13 cellular contexts compared by ENCODE assay signal in genomic region chr7:11548532-11548931, GRCh38.
"Had no signal": no experiment of that assay in that cellular context is flagged by ENCODE, and none has a peak within 500 bp of the region (broad histone marks: within the 10 kb centered on the region; RNA-seq: fewer than 3 reads in every experiment).

No MANE protein-coding gene starts in this region.

- DNase-seq: activated naive CD8-positive, alpha-beta T cell treated with anti-CD3 and anti-CD28 coated beads, Interleukin-2, amount 10 ng/mL, durations not matched to agents 7 days and 5 days; anterior cingulate cortex; naive B cell; stimulated activated CD4-positive, alpha-beta T cell treated with anti-CD3 and anti-CD28 coated beads, Interleukin-2, amount 100 ng/mL, for 48 hours; stimulated activated naive B cell treated with anti-CD40 and anti-IgM and Interleukin-4, amounts not matched to agents 10 μg/mL and 1 μg/mL and 100 μg/mL, for 72 hours; tibial artery; uterus had no signal

- H3K9me3 ChIP-seq: esophagus muscularis mucosa, tibial artery, uterus had no signal

- H3K4me1 ChIP-seq: breast epithelium, esophagus muscularis mucosa, parathyroid adenoma, tibial artery, uterus had no signal

- ATAC-seq: activated CD4-positive, CD25-positive, alpha-beta regulatory T cell treated with anti-CD3 and anti-CD28 coated beads, Interleukin-2, amount 50 U/mL, for 24 hours; left lobe of liver; stimulated activated naive B cell treated with anti-CD40 and anti-IgM and Interleukin-4, amounts not matched to agents 10 μg/mL and 1 μg/mL and 100 μg/mL, for 72 hours had no signal

- H3K4me3 ChIP-seq: breast epithelium, esophagus muscularis mucosa, hepatocyte, tibial artery, uterus had no signal

- H3K79me2 ChIP-seq: hepatocyte, parathyroid adenoma had no signal

- H3K27ac ChIP-seq: breast epithelium, esophagus muscularis mucosa, hepatocyte, parathyroid adenoma, tibial artery, uterus had no signal

- H3K36me3 ChIP-seq: breast epithelium, esophagus muscularis mucosa, tibial artery, uterus had no signal

- H2AFZ ChIP-seq: hepatocyte, parathyroid adenoma had no signal

- H3K27me3 ChIP-seq: breast epithelium, esophagus muscularis mucosa, hepatocyte, tibial artery, uterus had no signal
